2 cellular contexts compared by ENCODE assay signal in genomic region chr16:2473425-2473926, GRCh38.
TF ChIP-seq lines count a peak whose summit lies in the region.

No MANE protein-coding gene starts in this region.

TF ChIP-seq in HEK293, 187 proteins besides CTCF, POLR2A, EP300 and RAD21 (continued from another document and continues in another):
- TF ChIP-seq ZNF148 (tag by site-specific recombination; IDR thresholded peaks at IDR 0.05; ENCODE audit: borderline replicate concordance) = no peak
- no peak for TF ChIP-seq ZNF221 (tag by site-specific recombination; IDR thresholded peaks at IDR 0.05; ENCODE audit: borderline replicate concordance)
- TF ChIP-seq SCRT1 (tag by site-specific recombination; IDR thresholded peaks at IDR 0.05; ENCODE audit: borderline replicate concordance) = no peak
- TF ChIP-seq ZNF354C (tag by site-specific recombination; IDR thresholded peaks at IDR 0.05; ENCODE audit: borderline replicate concordance, low read depth) = no peak
- TF ChIP-seq KLF16 (tag by site-specific recombination; IDR thresholded peaks at IDR 0.05) = 0 out of 2 replicates have a peak, but pooled peaks have one; percentile 39
- peak; percentile 82 for TF ChIP-seq GLIS2 (tag by site-specific recombination; IDR thresholded peaks at IDR 0.05)
- no peak for TF ChIP-seq TRIM28 (IDR thresholded peaks at IDR 0.05; ENCODE audit: borderline replicate concordance, low read length)
- peak; percentile 59 for TF ChIP-seq OSR2 (tag by site-specific recombination; IDR thresholded peaks at IDR 0.05)
- no peak for TF ChIP-seq KLF10 (tag by site-specific recombination; IDR thresholded peaks at IDR 0.05)
- TF ChIP-seq ZNF214 (tag by site-specific recombination; IDR thresholded peaks at IDR 0.05; ENCODE audit: borderline replicate concordance) = no peak
- TF ChIP-seq ZEB2 (tag by site-specific recombination; IDR thresholded peaks at IDR 0.05) = peak; percentile 64; the same call in 1 of the 2 replicates
- TF ChIP-seq, protein P1, sequence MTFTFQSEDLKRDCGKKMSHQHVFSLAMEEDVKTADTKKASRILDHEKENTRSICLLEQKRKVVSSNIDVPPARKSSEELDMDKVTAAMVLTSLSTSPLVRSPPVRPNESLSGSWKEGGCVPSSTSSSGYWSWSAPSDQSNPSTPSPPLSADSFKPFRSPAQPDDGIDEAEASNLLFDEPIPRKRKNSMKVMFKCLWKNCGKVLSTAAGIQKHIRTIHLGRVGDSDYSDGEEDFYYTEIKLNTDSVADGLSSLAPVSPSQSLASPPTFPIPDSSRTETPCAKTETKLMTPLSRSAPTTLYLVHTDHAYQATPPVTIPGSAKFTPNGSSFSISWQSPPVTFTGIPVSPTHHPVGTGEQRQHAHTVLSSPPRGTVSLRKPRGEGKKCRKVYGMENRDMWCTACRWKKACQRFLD (tag by site-specific recombination; IDR thresholded peaks at IDR 0.05) = no peak
- TF ChIP-seq GLI4 (tag by site-specific recombination; IDR thresholded peaks at IDR 0.05) = no peak
- no peak for TF ChIP-seq ZBTB10 (tag by site-specific recombination; IDR thresholded peaks at IDR 0.05)
- no peak for TF ChIP-seq FEZF1 (tag by site-specific recombination; IDR thresholded peaks at IDR 0.05)
- TF ChIP-seq ZNF837 (tag by site-specific recombination; IDR thresholded peaks at IDR 0.05) = no peak
- TF ChIP-seq ZBTB26 (tag by site-specific recombination; optimal IDR thresholded peaks at IDR 0.05) = peak; percentile 78
- TF ChIP-seq, protein P2, sequence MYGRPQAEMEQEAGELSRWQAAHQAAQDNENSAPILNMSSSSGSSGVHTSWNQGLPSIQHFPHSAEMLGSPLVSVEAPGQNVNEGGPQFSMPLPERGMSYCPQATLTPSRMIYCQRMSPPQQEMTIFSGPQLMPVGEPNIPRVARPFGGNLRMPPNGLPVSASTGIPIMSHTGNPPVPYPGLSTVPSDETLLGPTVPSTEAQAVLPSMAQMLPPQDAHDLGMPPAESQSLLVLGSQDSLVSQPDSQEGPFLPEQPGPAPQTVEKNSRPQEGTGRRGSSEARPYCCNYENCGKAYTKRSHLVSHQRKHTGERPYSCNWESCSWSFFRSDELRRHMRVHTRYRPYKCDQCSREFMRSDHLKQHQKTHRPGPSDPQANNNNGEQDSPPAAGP (tag by site-specific recombination; IDR thresholded peaks at IDR 0.05) = peak; percentile 75
- no peak for TF ChIP-seq YY2 (tag by site-specific recombination; IDR thresholded peaks at IDR 0.05)

TF ChIP-seq in HepG2, 621 proteins besides CTCF, POLR2A, EP300 and RAD21 (continued from another document):
- TF ChIP-seq ZBTB14 (CRISPR knock-in tag; IDR thresholded peaks at IDR 0.05) = no peak
- TF ChIP-seq, protein P3, sequence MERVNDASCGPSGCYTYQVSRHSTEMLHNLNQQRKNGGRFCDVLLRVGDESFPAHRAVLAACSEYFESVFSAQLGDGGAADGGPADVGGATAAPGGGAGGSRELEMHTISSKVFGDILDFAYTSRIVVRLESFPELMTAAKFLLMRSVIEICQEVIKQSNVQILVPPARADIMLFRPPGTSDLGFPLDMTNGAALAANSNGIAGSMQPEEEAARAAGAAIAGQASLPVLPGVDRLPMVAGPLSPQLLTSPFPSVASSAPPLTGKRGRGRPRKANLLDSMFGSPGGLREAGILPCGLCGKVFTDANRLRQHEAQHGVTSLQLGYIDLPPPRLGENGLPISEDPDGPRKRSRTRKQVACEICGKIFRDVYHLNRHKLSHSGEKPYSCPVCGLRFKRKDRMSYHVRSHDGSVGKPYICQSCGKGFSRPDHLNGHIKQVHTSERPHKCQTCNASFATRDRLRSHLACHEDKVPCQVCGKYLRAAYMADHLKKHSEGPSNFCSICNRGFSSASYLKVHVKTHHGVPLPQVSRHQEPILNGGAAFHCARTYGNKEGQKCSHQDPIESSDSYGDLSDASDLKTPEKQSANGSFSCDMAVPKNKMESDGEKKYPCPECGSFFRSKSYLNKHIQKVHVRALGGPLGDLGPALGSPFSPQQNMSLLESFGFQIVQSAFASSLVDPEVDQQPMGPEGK (CRISPR knock-in tag; IDR thresholded peaks at IDR 0.05) = peak; percentile 32; the same call in 1 of the 2 replicates
- TF ChIP-seq SRY (CRISPR knock-in tag; IDR thresholded peaks at IDR 0.05) = peak; percentile 12; the same call in 1 of the 2 replicates
